In the genomic region with DNA sequence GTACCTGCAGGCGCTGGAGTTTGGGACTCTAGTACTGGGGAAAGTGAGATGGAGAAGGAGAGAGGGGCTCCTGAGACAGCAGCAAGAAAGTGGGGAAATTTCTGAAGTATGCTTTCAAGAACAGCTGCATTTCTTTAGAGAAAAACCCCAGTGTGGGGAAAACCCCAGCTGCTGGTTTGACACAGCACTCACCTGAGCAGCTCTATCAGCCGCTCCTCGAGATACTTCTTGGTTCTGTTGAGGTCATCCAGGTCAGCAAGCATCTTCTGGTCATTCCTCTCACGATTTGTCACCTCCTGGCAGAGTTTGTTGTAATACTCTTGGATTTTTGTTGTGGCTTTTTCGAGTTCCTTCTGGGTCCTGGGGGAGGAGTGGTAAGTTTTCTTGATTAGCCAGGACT, we compare ENCODE assay signal across 16 cellular contexts. TPM values are rescaled to one million over a fixed set of nuclear protein-coding genes. Genes with fewer than 3 reads are reported as not detected.
DNase-seq lines count a peak whose midpoint lies in the region; ATAC-seq and FAIRE-seq lines count a peak whose summit lies in the region.
"Had no signal": no experiment of that assay in that cellular context is flagged by ENCODE, and none has a peak within 500 bp of the region (broad histone marks: within the 10 kb centered on the region; RNA-seq: fewer than 3 reads in every experiment).

No MANE protein-coding gene starts in this region.

- peak overlapping the region; percentile 54 for H3K4me3 Mint-ChIP-seq in T-helper 1 cell treated with Interleukin-12 subunit alpha and Interleukin-12 subunit beta and Interleukin-4 antibody, amounts not matched to agents 30 μg/mL and 1 μg/mL, for 36 hours
- peak overlapping the region; percentile 35 for H3K4me3 Mint-ChIP-seq in activated naive CD8-positive, alpha-beta T cell treated with anti-CD3 and anti-CD28 coated beads, Interleukin-2, amount 10 ng/mL, durations not matched to agents 7 days and 5 days
- H3K4me3 Mint-ChIP-seq: WTC11 had no signal

- H3K9me3 Mint-ChIP-seq in T-helper 1 cell treated with Interleukin-12 subunit alpha and Interleukin-12 subunit beta and Interleukin-4 antibody, amounts not matched to agents 30 μg/mL and 1 μg/mL, for 36 hours: peaks cover 5% of the 10 kb centered on the region
- H3K9me3 Mint-ChIP-seq in activated naive CD8-positive, alpha-beta T cell treated with anti-CD3 and anti-CD28 coated beads, Interleukin-2, amount 10 ng/mL, durations not matched to agents 7 days and 5 days: no peaks in the 10 kb centered on the region
- H3K9me3 Mint-ChIP-seq: WTC11 had no signal

- DNase-seq in T-helper 1 cell (no peak), GM18507 (ENCODE audit: extremely low spot score, insufficient read length, low read depth) (no peak), foreskin melanocyte (no peak), NK-92 (lab: John Stamatoyannopoulos, UW; ENCODE audit: unreplicated experiment) (no peak), UCSD-AML1 (lab: John Stamatoyannopoulos, UW; ENCODE audit: unreplicated experiment) (no peak)
- DNase-seq in activated naive CD8-positive, alpha-beta T cell treated with anti-CD3 and anti-CD28 coated beads, Interleukin-2, amount 10 ng/mL, durations not matched to agents 7 days and 5 days: no peak
- DNase-seq: dermis blood vessel endothelial cell, kidney, NCI-H526 treated with DMSO at 0.1 percent for 48 hours, right cardiac atrium, SHP77, transverse colon had no signal

- H3K4me1 Mint-ChIP-seq in T-helper 1 cell treated with Interleukin-12 subunit alpha and Interleukin-12 subunit beta and Interleukin-4 antibody, amounts not matched to agents 30 μg/mL and 1 μg/mL, for 36 hours (ENCODE audit: low read depth): peaks cover 79% of the 10 kb centered on the region
- H3K4me1 Mint-ChIP-seq in activated naive CD8-positive, alpha-beta T cell treated with anti-CD3 and anti-CD28 coated beads, Interleukin-2, amount 10 ng/mL, durations not matched to agents 7 days and 5 days: peaks cover 70% of the 10 kb centered on the region
- H3K4me1 Mint-ChIP-seq: WTC11 had no signal

- peaks cover 86% of the 10 kb centered on the region for H3K36me3 Mint-ChIP-seq in T-helper 1 cell treated with Interleukin-12 subunit alpha and Interleukin-12 subunit beta and Interleukin-4 antibody, amounts not matched to agents 30 μg/mL and 1 μg/mL, for 36 hours (ENCODE audit: low read depth)
- peaks cover 81% of the 10 kb centered on the region for H3K36me3 Mint-ChIP-seq in activated naive CD8-positive, alpha-beta T cell treated with anti-CD3 and anti-CD28 coated beads, Interleukin-2, amount 10 ng/mL, durations not matched to agents 7 days and 5 days

- H3K27ac Mint-ChIP-seq in T-helper 1 cell treated with Interleukin-12 subunit alpha and Interleukin-12 subunit beta and Interleukin-4 antibody, amounts not matched to agents 30 μg/mL and 1 μg/mL, for 36 hours: peak overlapping the region; percentile 83
- peak overlapping the region; percentile 59 for H3K27ac Mint-ChIP-seq in activated naive CD8-positive, alpha-beta T cell treated with anti-CD3 and anti-CD28 coated beads, Interleukin-2, amount 10 ng/mL, durations not matched to agents 7 days and 5 days
- H3K27ac Mint-ChIP-seq: WTC11 had no signal

- FAIRE-seq in GM18507 (lab: Jason Lieb, UNC): peak; percentile 64
- FAIRE-seq: kidney had no signal

- no peaks in the 10 kb centered on the region for H3K27me3 Mint-ChIP-seq in T-helper 1 cell treated with Interleukin-12 subunit alpha and Interleukin-12 subunit beta and Interleukin-4 antibody, amounts not matched to agents 30 μg/mL and 1 μg/mL, for 36 hours (ENCODE audit: low read depth)
- no peaks in the 10 kb centered on the region for H3K27me3 Mint-ChIP-seq in activated naive CD8-positive, alpha-beta T cell treated with anti-CD3 and anti-CD28 coated beads, Interleukin-2, amount 10 ng/mL, durations not matched to agents 7 days and 5 days

- peak; percentile 71 for ATAC-seq in HG02678 (IDR thresholded peaks at IDR 0.05; ENCODE audit: unreplicated experiment)
- ATAC-seq in activated naive CD8-positive, alpha-beta T cell treated with anti-CD3 and anti-CD28 coated beads, Interleukin-2, amount 10 ng/mL, durations not matched to agents 7 days and 5 days (ENCODE audit: low read depth): no peak
- ATAC-seq: right cardiac atrium, WTC11 had no signal

- POLR2A ChIA-PET in activated naive CD8-positive, alpha-beta T cell treated with anti-CD3 and anti-CD28 coated beads, Interleukin-2, amount 10 ng/mL, durations not matched to agents 7 days and 5 days (lab: Charles Lee): interaction anchor here (0.7 to 2.4 kb wide), 7 partner anchors 11 to 107 kb away, joined by 3 to 18 read pairs (median 3); a partner anchor contains a TSS

RNA-seq across cellular contexts. Expression of a gene that starts 18.8 kb away (rescaled TPM):
- total RNA-seq in activated naive CD8-positive, alpha-beta T cell treated with anti-CD3 and anti-CD28 coated beads, Interleukin-2, amount 10 ng/mL, durations not matched to agents 7 days and 5 days: 10 to 100 TPM; 12.4 to 13.5 TPM
- total RNA-seq: dermis blood vessel endothelial cell, myocyte, WTC11 had no signal

RNA-seq across cellular contexts. Expression of a gene that starts 33.6 kb away (rescaled TPM):
- 10 to 100 TPM; 37.9 to 39.1 TPM for total RNA-seq in activated naive CD8-positive, alpha-beta T cell treated with anti-CD3 and anti-CD28 coated beads, Interleukin-2, amount 10 ng/mL, durations not matched to agents 7 days and 5 days
